6 cellular contexts compared by ENCODE assay signal in the genomic region with DNA sequence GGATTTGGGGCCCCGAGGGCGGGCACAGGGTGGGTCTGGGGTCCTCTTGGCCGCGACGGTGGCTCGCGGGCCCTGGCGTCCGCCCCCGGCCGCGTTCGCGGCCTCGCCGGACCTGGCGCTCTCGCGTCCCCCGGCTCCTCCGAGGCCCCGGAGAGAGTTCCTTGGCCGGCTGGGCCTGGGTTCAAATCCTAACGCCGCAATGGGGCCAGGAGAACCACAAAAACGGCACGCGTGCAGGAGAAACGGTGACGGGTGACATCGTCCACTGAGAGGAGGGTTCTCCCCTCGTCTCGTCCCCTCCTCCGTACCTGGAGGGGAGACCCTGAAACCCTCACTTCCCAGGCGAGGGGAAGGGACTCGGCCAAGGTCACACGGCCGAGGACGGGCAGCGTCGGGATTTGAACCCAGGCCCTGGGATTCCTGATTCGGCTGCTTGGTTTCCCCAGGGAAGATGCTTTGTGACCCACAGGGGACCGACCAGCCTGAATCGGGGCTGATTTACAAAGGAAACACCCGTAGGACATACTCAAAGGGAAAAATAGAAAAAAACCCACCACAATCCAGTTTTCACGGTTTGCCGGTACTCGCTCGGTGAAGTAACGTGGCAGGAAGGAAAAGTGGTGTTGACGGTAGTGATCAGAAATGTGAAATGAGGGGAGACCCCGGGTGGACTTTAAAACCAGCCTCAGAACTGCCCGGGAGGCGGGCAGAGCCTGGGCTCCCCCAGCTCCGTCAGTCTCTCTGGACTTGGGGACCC. TPM values are rescaled to one million over a fixed set of nuclear protein-coding genes. Genes with fewer than 3 reads are reported as not detected.
DNase-seq lines count a peak whose midpoint lies in the region; ATAC-seq and TF ChIP-seq lines count a peak whose summit lies in the region.

No MANE protein-coding gene starts in this region.

- DNase-seq in ELR (ENCODE audit: low read depth) (peak; percentile 29), gastrocnemius medialis (no peak), AG08396 (ENCODE audit: low spot score) (no peak)

- TF ChIP-seq CTCF in OCI-LY3 (IDR thresholded peaks at IDR 0.05; ENCODE audit: low read depth, low read length), result no peak
- no peak for TF ChIP-seq CTCF in gastrocnemius medialis (IDR thresholded peaks at IDR 0.05 in 4 of 5, conservative IDR thresholded peaks at IDR 0.05 in 1 of 5)

- ATAC-seq in gastrocnemius medialis (peak; percentile 12 to 13), GM19463 (IDR thresholded peaks at IDR 0.05; ENCODE audit: unreplicated experiment) (no peak)

- no peak overlapping the region for H2AFZ ChIP-seq in OCI-LY3 (ENCODE audit: low read depth, low read length)

- in situ Hi-C loops in gastrocnemius medialis (cut with MboI; ENCODE audit: low sequenced_read_pairs in 4 of 4), result loop anchor here in 2 of 4 donors (10.0 kb wide), 2 partner anchors 51 to 61 kb away; a partner anchor contains a TSS

- peak overlapping the region; percentile 96 for H3K9ac ChIP-seq in OCI-LY3 (ENCODE audit: low read length)
- H3K9ac ChIP-seq in endocrine pancreas (ENCODE audit: control insufficient read depth, insufficient read depth, low read length), result peak overlapping the region; percentile 97

- H3K27me3 ChIP-seq in OCI-LY3 (ENCODE audit: low read depth, low read length), result no peaks in the 10 kb centered on the region
- H3K27me3 ChIP-seq in endocrine pancreas (ENCODE audit: control insufficient read depth, insufficient read depth, low read length), result no peaks in the 10 kb centered on the region
- no peaks in the 10 kb centered on the region for H3K27me3 ChIP-seq in gastrocnemius medialis

- H3K27ac ChIP-seq in OCI-LY3 (ENCODE audit: low read length), result peak overlapping the region; percentile 86
- peak overlapping the region; percentile 96 to 98 (median 98) for H3K27ac ChIP-seq in gastrocnemius medialis

- H3K79me2 ChIP-seq in OCI-LY3 (ENCODE audit: low read length), result peaks cover 99% of the 10 kb centered on the region

- H4K20me1 ChIP-seq in OCI-LY3 (ENCODE audit: insufficient read depth, low read length), result peaks cover 62% of the 10 kb centered on the region

- H3K4me1 ChIP-seq in OCI-LY3 (ENCODE audit: low read length) (peaks cover 59% of the 10 kb centered on the region), endocrine pancreas (ENCODE audit: control insufficient read depth, insufficient read depth, low read length) (peaks cover 20% of the 10 kb centered on the region), gastrocnemius medialis (peaks cover 59 to 65% of the 10 kb centered on the region in 2 donors)

- H3K9me3 ChIP-seq in OCI-LY3 (ENCODE audit: insufficient read depth, low read length) (no peaks in the 10 kb centered on the region), endocrine pancreas (ENCODE audit: control insufficient read depth, low read length) (no peaks in the 10 kb centered on the region), gastrocnemius medialis (no peaks in the 10 kb centered on the region)

- H3K4me3 ChIP-seq in OCI-LY3 (ENCODE audit: low read length) (peak overlapping the region; percentile 87), endocrine pancreas (ENCODE audit: control insufficient read depth, insufficient read depth, low read length) (peak overlapping the region; percentile 79), gastrocnemius medialis (peak overlapping the region; percentile 79 to 91 (median 82))

- peaks cover 65% of the 10 kb centered on the region for H3K36me3 ChIP-seq in OCI-LY3 (replicated peaks; ENCODE audit: low read depth, low read length)
- H3K36me3 ChIP-seq in endocrine pancreas (ENCODE audit: control insufficient read depth, insufficient read depth, low read length), result no peaks in the 10 kb centered on the region
- peaks cover 0 to 50% of the 10 kb centered on the region in 2 donors for H3K36me3 ChIP-seq in gastrocnemius medialis

- no peak for TF ChIP-seq POLR2A in gastrocnemius medialis (IDR thresholded peaks at IDR 0.05)

- intact Hi-C loops in gastrocnemius medialis (cut with DNase I; ENCODE audit: low total_unique reads), result loop anchor here (1.0 to 10.0 kb wide), 5 partner anchors 57 to 751 kb away; a partner anchor contains a TSS

- peak overlapping the region; percentile 96 for H3K4me2 ChIP-seq in OCI-LY3 (ENCODE audit: low read length)

RNA-seq across cellular contexts. Expression of a gene that starts 0.7 kb away (rescaled TPM):
- total RNA-seq in gastrocnemius medialis, result 10 to 100 TPM; 29.8 to 60.0 (median 56.1) TPM

RNA-seq across cellular contexts. Expression of a gene that starts 1.0 kb away (rescaled TPM):
- total RNA-seq in gastrocnemius medialis, result 10 to 100 TPM; 13.7 to 19.8 (median 18.4) TPM

RNA-seq across cellular contexts. Expression of a gene that starts 55.8 kb away (rescaled TPM):
- under 1 TPM in 1 of 4 donors, not detected in 3; 0.10 TPM for total RNA-seq in gastrocnemius medialis

RNA-seq across cellular contexts. Expression of a gene that starts 56.7 kb away (rescaled TPM):
- 100 to 1,000 TPM in 1 of 4 donors, 10 to 100 TPM in 3; 45.7 to 122 (median 74.8) TPM for total RNA-seq in gastrocnemius medialis

RNA-seq across cellular contexts. Expression of a gene that starts 57.3 kb away (rescaled TPM):
- 10 to 100 TPM in 3 of 4 donors, 1 to 10 TPM in 1; 5.8 to 33.2 (median 21.5) TPM for total RNA-seq in gastrocnemius medialis
